In the genomic region with DNA sequence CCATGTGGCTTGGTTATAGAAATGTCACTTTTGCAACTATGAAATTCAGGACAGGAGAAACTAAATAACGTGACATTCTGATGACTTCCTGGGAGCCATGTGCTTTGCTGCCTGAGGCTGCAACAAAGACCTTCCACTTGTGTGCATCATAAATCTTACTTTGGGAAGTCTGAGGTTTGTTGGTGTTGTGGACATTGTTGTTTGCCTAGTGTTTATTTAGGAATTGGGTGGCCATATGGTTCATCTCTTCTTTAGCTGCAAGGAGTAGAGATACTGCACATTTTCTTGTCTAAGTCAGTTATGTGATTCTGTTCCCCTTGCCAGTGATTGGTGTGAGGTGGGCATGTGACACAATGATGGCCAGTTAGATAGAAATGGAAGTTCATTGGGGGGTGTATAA, we compare ENCODE assay signal across 16 cellular contexts.
DNase-seq lines count a peak whose midpoint lies in the region; ATAC-seq and TF ChIP-seq lines count a peak whose summit lies in the region.
"Had no signal": no experiment of that assay in that cellular context is flagged by ENCODE, and none has a peak within 500 bp of the region (broad histone marks: within the 10 kb centered on the region; RNA-seq: fewer than 3 reads in every experiment).

No MANE protein-coding gene starts in this region.

- no peaks in the 10 kb centered on the region for H3K9me3 Mint-ChIP-seq in nephron progenitor cell
- peaks cover 16% of the 10 kb centered on the region for H3K9me3 Mint-ChIP-seq in activated T-helper 17 cell treated with anti-CD3 and anti-CD28 coated beads, Interleukin-2, amount 50 U/mL, for 72 hours
- no peaks in the 10 kb centered on the region for H3K9me3 Mint-ChIP-seq in activated CD4-positive, alpha-beta T cell treated with anti-CD3 and anti-CD28 coated beads, Interleukin-2, amount 10 ng/mL, durations not matched to agents 24 days and 14 days
- H3K9me3 Mint-ChIP-seq: CD4-positive, alpha-beta T cell; H9 had no signal

- H3K4me2 ChIP-seq in Karpas-422 (ENCODE audit: low read depth, low read length, poor library complexity, severe bottlenecking) (no peak overlapping the region), OCI-LY7 (ENCODE audit: low read length) (no peak overlapping the region)
- H3K4me2 ChIP-seq: A549 had no signal

- peaks cover 24% of the 10 kb centered on the region for H3K4me1 ChIP-seq in Karpas-422 (ENCODE audit: low read length)
- H3K4me1 ChIP-seq in OCI-LY7 (ENCODE audit: insufficient read depth, low read length, poor library complexity, severe bottlenecking) = no peaks in the 10 kb centered on the region
- H3K4me1 ChIP-seq: A549 had no signal

- H3K4me3 ChIP-seq in Karpas-422 (ENCODE audit: low read length) (no peak overlapping the region), OCI-LY7 (ENCODE audit: low read depth, low read length, poor library complexity, severe bottlenecking) (no peak overlapping the region)
- H3K4me3 ChIP-seq: A549 had no signal

- H3K27ac ChIP-seq in Karpas-422 (ENCODE audit: low read length) = no peak overlapping the region
- H3K27ac ChIP-seq in OCI-LY7 (ENCODE audit: low read depth, low read length, poor library complexity, severe bottlenecking) = no peak overlapping the region
- H3K27ac ChIP-seq: 22Rv1, A549, C4-2B had no signal

- ATAC-seq in activated T-helper 17 cell treated with anti-CD3 and anti-CD28 coated beads, Interleukin-2, amount 50 U/mL, for 72 hours (replicated peaks) = no peak
- ATAC-seq: A549 had no signal

- H3K27me3 ChIP-seq in Karpas-422 (ENCODE audit: low read length) = no peaks in the 10 kb centered on the region

- H3K9me2 ChIP-seq in Karpas-422 (replicated peaks; ENCODE audit: insufficient read depth, low read length) (no peaks in the 10 kb centered on the region), OCI-LY7 (ENCODE audit: insufficient read depth, low read length) (no peaks in the 10 kb centered on the region)

- H3K27me3 Mint-ChIP-seq in nephron progenitor cell (ENCODE audit: low read depth, poor library complexity) = peaks cover 4% of the 10 kb centered on the region
- no peaks in the 10 kb centered on the region for H3K27me3 Mint-ChIP-seq in activated T-helper 17 cell treated with anti-CD3 and anti-CD28 coated beads, Interleukin-2, amount 50 U/mL, for 72 hours
- no peaks in the 10 kb centered on the region for H3K27me3 Mint-ChIP-seq in activated CD4-positive, alpha-beta T cell treated with anti-CD3 and anti-CD28 coated beads, Interleukin-2, amount 10 ng/mL, durations not matched to agents 24 days and 14 days
- H3K27me3 Mint-ChIP-seq: CD4-positive, alpha-beta T cell had no signal

- no peaks in the 10 kb centered on the region for H3K9me3 ChIP-seq in Karpas-422 (ENCODE audit: low read length)
- peaks cover 11% of the 10 kb centered on the region; the same call in 1 of the 2 replicates for H3K9me3 ChIP-seq in OCI-LY7 (ENCODE audit: low read length)
- H3K9me3 ChIP-seq: A549, Caco-2 had no signal

- POLR2A ChIA-PET in OCI-LY7 (lab: Charles Lee) = interaction anchor here (0.6 to 0.8 kb wide), 2 partner anchors 9 to 40 kb away, joined by 3 read pairs; no protein-coding TSS in a partner anchor

- CTCF ChIA-PET in OCI-LY7 (lab: Charles Lee; ENCODE audit: unreplicated experiment) = no interaction called here

- H3K36me3 Mint-ChIP-seq in nephron progenitor cell (ENCODE audit: low read depth) = no peaks in the 10 kb centered on the region
- H3K36me3 Mint-ChIP-seq in activated T-helper 17 cell treated with anti-CD3 and anti-CD28 coated beads, Interleukin-2, amount 50 U/mL, for 72 hours (ENCODE audit: low read depth) = no peaks in the 10 kb centered on the region
- no peaks in the 10 kb centered on the region for H3K36me3 Mint-ChIP-seq in activated CD4-positive, alpha-beta T cell treated with anti-CD3 and anti-CD28 coated beads, Interleukin-2, amount 10 ng/mL, durations not matched to agents 24 days and 14 days (ENCODE audit: low read depth)

- H3K79me2 ChIP-seq in Karpas-422 (ENCODE audit: low read length) (no peaks in the 10 kb centered on the region), OCI-LY7 (ENCODE audit: insufficient read depth, low read depth, low read length) (no peaks in the 10 kb centered on the region)

- intact Hi-C loops in OCI-LY7 (cut with micrococcal nuclease; ENCODE audit: unreplicated experiment) = no loop called here
- intact Hi-C loops in activated CD4-positive, alpha-beta T cell treated with anti-CD3 and anti-CD28 coated beads, Interleukin-2, amount 10 ng/mL, durations not matched to agents 24 days and 14 days (cut with micrococcal nuclease) = no loop called here

- peaks cover 10% of the 10 kb centered on the region for H3K4me1 Mint-ChIP-seq in nephron progenitor cell
- H3K4me1 Mint-ChIP-seq in activated T-helper 17 cell treated with anti-CD3 and anti-CD28 coated beads, Interleukin-2, amount 50 U/mL, for 72 hours = no peaks in the 10 kb centered on the region
- no peaks in the 10 kb centered on the region for H3K4me1 Mint-ChIP-seq in activated CD4-positive, alpha-beta T cell treated with anti-CD3 and anti-CD28 coated beads, Interleukin-2, amount 10 ng/mL, durations not matched to agents 24 days and 14 days

- H3K4me3 Mint-ChIP-seq in nephron progenitor cell = no peak overlapping the region
- no peak overlapping the region for H3K4me3 Mint-ChIP-seq in activated T-helper 17 cell treated with anti-CD3 and anti-CD28 coated beads, Interleukin-2, amount 50 U/mL, for 72 hours
- no peak overlapping the region for H3K4me3 Mint-ChIP-seq in activated CD4-positive, alpha-beta T cell treated with anti-CD3 and anti-CD28 coated beads, Interleukin-2, amount 10 ng/mL, durations not matched to agents 24 days and 14 days
- H3K4me3 Mint-ChIP-seq: CD4-positive, alpha-beta T cell; H9 had no signal

- H4K20me1 ChIP-seq in Karpas-422 (ENCODE audit: insufficient read depth, low read depth, low read length) (no peaks in the 10 kb centered on the region), OCI-LY7 (ENCODE audit: insufficient read depth, low read length) (no peaks in the 10 kb centered on the region)

- H3K36me3 ChIP-seq in Karpas-422 (ENCODE audit: insufficient read depth, low read length) (no peaks in the 10 kb centered on the region; the same call in 1 of the 2 replicates), OCI-LY7 (ENCODE audit: insufficient read depth, low read length) (no peaks in the 10 kb centered on the region; the same call in 1 of the 2 replicates)

- no TSS peak for BruUV-seq in OCI-LY7 (replicated peaks; lab: Mats Ljungman, UMichigan)

- DNase-seq in NCI-H82 (lab: John Stamatoyannopoulos, UW) (peak; percentile 5), NCI-H82 treated with DMSO at 0.1 percent for 48 hours (lab: John Stamatoyannopoulos, UW; ENCODE audit: unreplicated experiment) (no peak), Karpas-422 (no peak), OCI-LY7 (ENCODE audit: low spot score) (no peak), nephron progenitor cell (no peak), NCI-H187 treated with DMSO at 0.1 percent for 48 hours (lab: John Stamatoyannopoulos, UW) (no peak)
- no peak for DNase-seq in activated CD4-positive, alpha-beta T cell treated with anti-CD3 and anti-CD28 coated beads, Interleukin-2, amount 10 ng/mL, durations not matched to agents 24 days and 14 days
- DNase-seq: AML-193; Caco-2; CD4-positive, alpha-beta T cell; GF-D8; H9 had no signal

- no peak overlapping the region for H3K9ac ChIP-seq in Karpas-422 (ENCODE audit: low read length)

- H2AFZ ChIP-seq in Karpas-422 (ENCODE audit: low read length) (peak overlapping the region; percentile 38), OCI-LY7 (ENCODE audit: low read length) (peak overlapping the region; percentile 62)

- H3K27ac Mint-ChIP-seq in nephron progenitor cell = peak overlapping the region; percentile 44
- no peak overlapping the region for H3K27ac Mint-ChIP-seq in activated T-helper 17 cell treated with anti-CD3 and anti-CD28 coated beads, Interleukin-2, amount 50 U/mL, for 72 hours
- no peak overlapping the region for H3K27ac Mint-ChIP-seq in activated CD4-positive, alpha-beta T cell treated with anti-CD3 and anti-CD28 coated beads, Interleukin-2, amount 10 ng/mL, durations not matched to agents 24 days and 14 days
- H3K27ac Mint-ChIP-seq: CD4-positive, alpha-beta T cell; H9 had no signal

- no peak for TF ChIP-seq CTCF in OCI-LY7 (conservative IDR thresholded peaks at IDR 0.05; ENCODE audit: low read length)
- no peak for TF ChIP-seq CTCF in nephron progenitor cell (IDR thresholded peaks at IDR 0.05)
